ENCODE assay signal across 25 cellular contexts in the genomic region with DNA sequence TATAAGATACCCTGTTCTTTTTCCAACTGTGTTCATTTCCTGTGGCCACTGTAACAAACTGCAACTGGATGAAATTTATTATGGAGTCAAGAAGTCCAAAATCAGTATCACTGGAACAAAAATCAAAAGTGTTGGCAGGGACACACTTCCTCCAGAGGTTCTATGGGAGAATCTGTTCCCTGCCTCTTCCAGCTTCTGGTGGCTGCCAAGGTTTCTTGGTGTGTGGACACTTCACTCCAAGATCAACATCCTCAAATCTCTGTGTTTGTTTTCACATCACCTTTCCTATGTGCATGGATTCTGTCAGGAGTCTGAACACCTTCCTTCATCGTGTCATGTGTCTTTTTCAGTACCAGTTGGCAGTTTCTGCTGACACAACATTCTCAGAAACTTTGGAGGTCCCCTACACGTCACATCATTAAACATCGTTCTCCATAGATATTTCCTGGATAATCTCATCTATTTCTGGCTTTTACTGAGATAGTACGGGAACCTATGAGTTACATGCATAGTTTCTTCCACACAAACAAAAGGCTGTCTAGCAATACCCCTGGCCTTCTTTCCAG. TPM values are rescaled to one million over a fixed set of nuclear protein-coding genes. Genes with fewer than 3 reads are reported as not detected.
A peak's percentile ranks its signal among the peaks of the same experiment; 100 is the strongest.
DNase-seq lines count a peak whose midpoint lies in the region; ATAC-seq and TF ChIP-seq lines count a peak whose summit lies in the region.
"Had no signal": no experiment of that assay in that cellular context is flagged by ENCODE, and none has a peak within 500 bp of the region (broad histone marks: within the 10 kb centered on the region; RNA-seq: fewer than 3 reads in every experiment).

No MANE protein-coding gene starts in this region.

- no peak for DNase-seq in activated naive CD8-positive, alpha-beta T cell treated with anti-CD3 and anti-CD28 coated beads for 36 hours
- DNase-seq in WTC11 (ENCODE audit: low spot score), result no peak
- DNase-seq in heart right ventricle, result no peak
- DNase-seq in gastrocnemius medialis, result peak in 1 of 2 donors; percentile 20
- DNase-seq in GM10248 (ENCODE audit: extremely low spot score), result no peak
- DNase-seq in DMS153 treated with DMSO at 0.1 percent for 48 hours (lab: John Stamatoyannopoulos, UW; ENCODE audit: unreplicated experiment), result no peak
- DNase-seq: ACHN; activated CD4-positive, alpha-beta T cell treated with anti-CD3 and anti-CD28 coated beads, Interleukin-2, amount 50 U/mL, for 48 hours; activated CD4-positive, CD25-positive, alpha-beta regulatory T cell; activated gamma-delta T cell treated with Interleukin-2 at 50 U/mL for 16 hours; Calu3; central memory CD4-positive, alpha-beta T cell; dorsolateral prefrontal cortex; HCEC 1CT; left colon; NCI-H1105 treated with DMSO at 0.1 percent for 48 hours; NCI-H2029 treated with DMSO at 0.1 percent for 48 hours; NCI-H345; NCI-H774; stimulated activated CD4-positive, alpha-beta T cell treated with anti-CD3 and anti-CD28 coated beads, Interleukin-4, amount 100 ng/mL, for 24 hours; stimulated activated naive CD8-positive, alpha-beta T cell treated with anti-CD3 and anti-CD28 coated beads, Interleukin-15, Interleukin-2, amounts not matched to agents 100 U/mL and 50 U/mL, for 24 hours had no signal

- TF ChIP-seq POLR2A in gastrocnemius medialis (IDR thresholded peaks at IDR 0.05) (no peak), GM18505 (IDR thresholded peaks at IDR 0.05; ENCODE audit: borderline replicate concordance, extremely low read depth, insufficient read depth, insufficient read length) (no peak)

- intact Hi-C loops in heart right ventricle (cut with DNase I), result loop anchor here in 1 of 10 donors (10.0 kb wide), 1 partner anchor 134 kb away; no protein-coding TSS in a partner anchor
- intact Hi-C loops in gastrocnemius medialis (cut with DNase I; ENCODE audit: low total_unique reads), result no loop called here

- H3K4me3 ChIP-seq in heart right ventricle (no peak overlapping the region), gastrocnemius medialis (no peak overlapping the region)
- H3K4me3 ChIP-seq: ascending aorta; BLaER1 treated with 17β-estradiol and CSF1 and Interleukin-3, amounts not matched to agents 10 nM and 100 nM; dorsolateral prefrontal cortex had no signal

- TF ChIP-seq CTCF in WTC11 (IDR thresholded peaks at IDR 0.05) (no peak), heart right ventricle (IDR thresholded peaks at IDR 0.05) (no peak), gastrocnemius medialis (IDR thresholded peaks at IDR 0.05 in 4 of 5, conservative IDR thresholded peaks at IDR 0.05 in 1 of 5) (no peak), GM10248 (IDR thresholded peaks at IDR 0.05; ENCODE audit: control extremely low read depth, extremely low read depth, low read depth, missing control alignments) (no peak)

- H3K4me3 Mint-ChIP-seq in activated naive CD8-positive, alpha-beta T cell, result no peak overlapping the region
- H3K4me3 Mint-ChIP-seq in activated naive CD8-positive, alpha-beta T cell treated with anti-CD3 and anti-CD28 coated beads for 36 hours, result no peak overlapping the region
- no peak overlapping the region for H3K4me3 Mint-ChIP-seq in WTC11

- in situ Hi-C loops in gastrocnemius medialis (cut with MboI; ENCODE audit: low sequenced_read_pairs in 4 of 4), result loop anchor here in 1 of 4 donors (25.0 kb wide), 1 partner anchor 1662 kb away; a partner anchor contains a TSS

- H3K27me3 ChIP-seq in heart right ventricle, result no peaks in the 10 kb centered on the region
- H3K27me3 ChIP-seq in gastrocnemius medialis, result no peaks in the 10 kb centered on the region
- H3K27me3 ChIP-seq: ascending aorta; BLaER1 treated with 17β-estradiol and CSF1 and Interleukin-3, amounts not matched to agents 10 nM and 100 nM; dorsolateral prefrontal cortex had no signal

- no peaks in the 10 kb centered on the region for H3K27me3 Mint-ChIP-seq in activated naive CD8-positive, alpha-beta T cell
- H3K27me3 Mint-ChIP-seq in activated naive CD8-positive, alpha-beta T cell treated with anti-CD3 and anti-CD28 coated beads for 36 hours, result no peaks in the 10 kb centered on the region
- no peaks in the 10 kb centered on the region for H3K27me3 Mint-ChIP-seq in WTC11 (ENCODE audit: low read depth)

- CTCF ChIA-PET in WTC11 (lab: Charles Lee) (interaction anchor here (1.1 kb wide), 1 partner anchor 11 kb away, joined by 3 read pairs; no protein-coding TSS in a partner anchor), GM10248 (lab: Yijun Ruan, JAX) (interaction anchor here (1.4 to 1.5 kb wide), 3 partner anchors 12 to 16 kb away, joined by 3 to 8 read pairs (median 7); a partner anchor contains a TSS)

- H3K36me3 ChIP-seq in heart right ventricle (peaks cover 0 to 91% (median 14%) of the 10 kb centered on the region in 9 donors), gastrocnemius medialis (peaks cover 2 to 4% of the 10 kb centered on the region in 2 donors)

- peaks cover 35% of the 10 kb centered on the region for H3K4me1 Mint-ChIP-seq in activated naive CD8-positive, alpha-beta T cell (ENCODE audit: low read depth)
- peaks cover 35% of the 10 kb centered on the region for H3K4me1 Mint-ChIP-seq in activated naive CD8-positive, alpha-beta T cell treated with anti-CD3 and anti-CD28 coated beads for 36 hours
- peaks cover 11% of the 10 kb centered on the region; the same call in 1 of the 2 replicates for H3K4me1 Mint-ChIP-seq in WTC11

- H3K9me3 ChIP-seq in heart right ventricle, result no peaks in the 10 kb centered on the region
- H3K9me3 ChIP-seq in gastrocnemius medialis, result no peaks in the 10 kb centered on the region
- H3K9me3 ChIP-seq: ascending aorta; BLaER1 treated with 17β-estradiol and CSF1 and Interleukin-3, amounts not matched to agents 10 nM and 100 nM had no signal

- POLR2A ChIA-PET in WTC11 (lab: Charles Lee) (no interaction called here), GM10248 (lab: Yijun Ruan, JAX) (interaction anchor here (1.0 kb wide), 1 partner anchor 13 kb away, joined by 3 read pairs; no protein-coding TSS in a partner anchor)

- 48 to 52% methylated on average over 4 of the region's 4 CpGs for WGBS in heart right ventricle, 2 donors

- H3K36me3 Mint-ChIP-seq in activated naive CD8-positive, alpha-beta T cell, result peaks cover 6% of the 10 kb centered on the region
- H3K36me3 Mint-ChIP-seq in activated naive CD8-positive, alpha-beta T cell treated with anti-CD3 and anti-CD28 coated beads for 36 hours, result peaks cover 35% of the 10 kb centered on the region
- H3K36me3 Mint-ChIP-seq in WTC11, result peaks cover 59% of the 10 kb centered on the region

- peak overlapping the region in 3 of 10 donors; percentile 3 to 9 (median 5) for H3K27ac ChIP-seq in heart right ventricle
- H3K27ac ChIP-seq in gastrocnemius medialis, result peak overlapping the region in 3 of 4 donors; percentile 11 to 40 (median 28)

- H3K4me1 ChIP-seq in heart right ventricle, result peaks cover 0 to 63% (median 42%) of the 10 kb centered on the region in 9 donors
- H3K4me1 ChIP-seq in gastrocnemius medialis, result peaks cover 7 to 14% of the 10 kb centered on the region in 2 donors

- peak overlapping the region; percentile 25 for H3K27ac Mint-ChIP-seq in activated naive CD8-positive, alpha-beta T cell
- no peak overlapping the region for H3K27ac Mint-ChIP-seq in activated naive CD8-positive, alpha-beta T cell treated with anti-CD3 and anti-CD28 coated beads for 36 hours
- H3K27ac Mint-ChIP-seq in WTC11, result peak overlapping the region; percentile 21; the same call in 1 of the 2 replicates

- no peaks in the 10 kb centered on the region for H3K9me3 Mint-ChIP-seq in activated naive CD8-positive, alpha-beta T cell (ENCODE audit: low read depth)
- H3K9me3 Mint-ChIP-seq in activated naive CD8-positive, alpha-beta T cell treated with anti-CD3 and anti-CD28 coated beads for 36 hours, result no peaks in the 10 kb centered on the region
- H3K9me3 Mint-ChIP-seq in WTC11, result no peaks in the 10 kb centered on the region

- ATAC-seq in WTC11, result no peak
- ATAC-seq in heart right ventricle, result peak in 6 of 8 donors; percentile 38 to 86 (median 76)
- ATAC-seq in gastrocnemius medialis, result peak in 1 of 2 donors; percentile 36
- no peak for ATAC-seq in GM18505 (IDR thresholded peaks at IDR 0.05; ENCODE audit: unreplicated experiment)
- ATAC-seq: left colon; stimulated activated naive CD8-positive, alpha-beta T cell treated with anti-CD3 and anti-CD28 coated beads, Interleukin-15, Interleukin-2, amounts not matched to agents 100 U/mL and 50 U/mL, for 24 hours had no signal

TF ChIP-seq in WTC11, 78 proteins besides CTCF, POLR2A, EP300 and RAD21 (continues in another document):
- TF ChIP-seq, protein P1, sequence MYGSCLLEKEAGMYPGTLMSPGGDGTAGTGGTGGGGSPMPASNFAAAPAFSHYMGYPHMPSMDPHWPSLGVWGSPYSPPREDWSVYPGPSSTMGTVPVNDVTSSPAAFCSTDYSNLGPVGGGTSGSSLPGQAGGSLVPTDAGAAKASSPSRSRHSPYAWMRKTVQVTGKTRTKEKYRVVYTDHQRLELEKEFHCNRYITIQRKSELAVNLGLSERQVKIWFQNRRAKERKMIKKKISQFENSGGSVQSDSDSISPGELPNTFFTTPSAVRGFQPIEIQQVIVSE (CRISPR knock-in tag; IDR thresholded peaks at IDR 0.05; ENCODE audit: borderline replicate concordance), result no peak
- TF ChIP-seq FOXK1 (CRISPR knock-in tag; IDR thresholded peaks at IDR 0.05) (no peak), EMX1 (CRISPR knock-in tag; IDR thresholded peaks at IDR 0.05) (no peak)
- TF ChIP-seq, protein P2, sequence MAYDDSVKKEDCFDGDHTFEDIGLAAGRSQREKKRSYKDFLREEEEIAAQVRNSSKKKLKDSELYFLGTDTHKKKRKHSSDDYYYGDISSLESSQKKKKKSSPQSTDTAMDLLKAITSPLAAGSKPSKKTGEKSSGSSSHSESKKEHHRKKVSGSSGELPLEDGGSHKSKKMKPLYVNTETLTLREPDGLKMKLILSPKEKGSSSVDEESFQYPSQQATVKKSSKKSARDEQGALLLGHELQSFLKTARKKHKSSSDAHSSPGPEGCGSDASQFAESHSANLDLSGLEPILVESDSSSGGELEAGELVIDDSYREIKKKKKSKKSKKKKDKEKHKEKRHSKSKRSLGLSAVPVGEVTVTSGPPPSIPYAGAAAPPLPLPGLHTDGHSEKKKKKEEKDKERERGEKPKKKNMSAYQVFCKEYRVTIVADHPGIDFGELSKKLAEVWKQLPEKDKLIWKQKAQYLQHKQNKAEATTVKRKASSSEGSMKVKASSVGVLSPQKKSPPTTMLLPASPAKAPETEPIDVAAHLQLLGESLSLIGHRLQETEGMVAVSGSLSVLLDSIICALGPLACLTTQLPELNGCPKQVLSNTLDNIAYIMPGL (CRISPR knock-in tag; IDR thresholded peaks at IDR 0.05), result no peak

RNA-seq across cellular contexts. Expression of a gene that starts 15.2 kb away (rescaled TPM):
- total RNA-seq in activated naive CD8-positive, alpha-beta T cell treated with anti-CD3 and anti-CD28 coated beads for 36 hours, result under 1 TPM; 0.06 to 0.08 TPM
- 14.9 to 15.9 TPM (median 15.0 TPM) in 3 replicates for total RNA-seq in WTC11 (2021)
- total RNA-seq in heart right ventricle, result 10 to 100 TPM in 9 of 10 donors, 1 to 10 TPM in 1; 9.7 to 21.1 (median 14.8) TPM
- polyA plus RNA-seq in heart right ventricle, result 10 to 100 TPM; 11.8 to 14.1 TPM
- total RNA-seq in gastrocnemius medialis, result 1 to 10 TPM; 5.7 to 9.3 (median 6.1) TPM

RNA-seq across cellular contexts. Expression of a gene that starts 17.3 kb away (rescaled TPM):
- 10 to 100 TPM; 65.3 to 72.7 TPM for total RNA-seq in activated naive CD8-positive, alpha-beta T cell treated with anti-CD3 and anti-CD28 coated beads for 36 hours
- total RNA-seq in WTC11 (2021) (115 to 130 TPM (median 125 TPM) in 3 replicates), heart right ventricle (10 to 100 TPM; 19.1 to 42.2 (median 29.6) TPM), gastrocnemius medialis (10 to 100 TPM; 10.0 to 41.1 (median 12.9) TPM)
- 100 to 1,000 TPM in 1 of 2 donors, 10 to 100 TPM in 1; 28.3 to 148 TPM for polyA plus RNA-seq in heart right ventricle

Comparison
In these comparisons a context has a peak if more than half of its experiments do, and no peak if none do; other contexts are left out.
1. ATAC-seq: peak in heart right ventricle (6 of 8); none in WTC11 (single experiment) and GM18505 (single experiment).
2. RNA of a gene that starts 15.2 kb away (total RNA-seq): 14.9 to 15.9 TPM in WTC11, 9.7 to 21.1 TPM in heart right ventricle and 5.7 to 9.3 TPM in gastrocnemius medialis; 0.06 to 0.08 TPM in activated naive CD8-positive, alpha-beta T cell treated with anti-CD3 and anti-CD28 coated beads for 36 hours; every median in the first group is over 4 times any median in the second.